ENCODE assay signal across 9 cellular contexts in the genomic region with DNA sequence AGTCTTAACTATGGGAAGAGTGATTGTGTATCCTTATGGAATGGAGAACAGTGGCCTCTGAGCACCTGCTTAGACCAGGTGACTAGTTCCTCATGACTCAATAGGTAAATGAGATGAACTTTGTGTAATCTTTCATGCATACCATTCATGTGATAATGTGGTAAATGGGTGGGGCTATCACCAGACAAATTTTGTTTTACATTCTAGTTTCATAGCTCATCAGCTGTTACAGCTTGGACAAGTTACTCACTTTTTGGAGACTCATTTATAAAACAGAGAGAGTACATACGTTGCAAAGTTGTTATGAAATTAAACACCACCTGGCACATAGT.
DNase-seq lines count a peak whose midpoint lies in the region; ATAC-seq and TF ChIP-seq lines count a peak whose summit lies in the region.
"Had no signal": no experiment of that assay in that cellular context is flagged by ENCODE, and none has a peak within 500 bp of the region (broad histone marks: within the 10 kb centered on the region; RNA-seq: fewer than 3 reads in every experiment).

No MANE protein-coding gene starts in this region.

- TF ChIP-seq CTCF in foreskin fibroblast (IDR thresholded peaks at IDR 0.05; ENCODE audit: low read depth, low read length) = no peak

- DNase-seq in GM03348 (ENCODE audit: low spot score) (peak; percentile 11), foreskin fibroblast (peak; percentile 65 to 77), COLO668 (lab: John Stamatoyannopoulos, UW; ENCODE audit: unreplicated experiment) (no peak), retina (no peak), D341Med (ENCODE audit: low spot score) (no peak)
- no peak for DNase-seq in CD4-positive, alpha-beta memory T cell

- no peak overlapping the region for H3K27ac Mint-ChIP-seq in CD4-positive, alpha-beta memory T cell
- H3K27ac Mint-ChIP-seq: mesothelial cell of epicardium had no signal

- POLR2A ChIA-PET in CD4-positive, alpha-beta memory T cell (lab: Charles Lee; ENCODE audit: partially characterized antibody) = no interaction called here

- no peaks in the 10 kb centered on the region for H3K9me3 ChIP-seq in CD4-positive, alpha-beta memory T cell (ENCODE audit: control insufficient read depth in 1 of 2, low read length in 2 of 2)

- H3K4me3 Mint-ChIP-seq in CD4-positive, alpha-beta memory T cell = no peak overlapping the region
- H3K4me3 Mint-ChIP-seq: mesothelial cell of epicardium had no signal

- H3K4me1 Mint-ChIP-seq in CD4-positive, alpha-beta memory T cell = peaks cover 6 to 9% (median 8%) of the 10 kb centered on the region in 4 donors
- H3K4me1 Mint-ChIP-seq: mesothelial cell of epicardium had no signal

- H3K9me3 Mint-ChIP-seq in CD4-positive, alpha-beta memory T cell = peaks cover 0 to 3% (median 0%) of the 10 kb centered on the region in 8 donors

- peaks cover 0 to 4% of the 10 kb centered on the region in 2 donors for H3K36me3 Mint-ChIP-seq in CD4-positive, alpha-beta memory T cell
- H3K36me3 Mint-ChIP-seq: mesothelial cell of epicardium had no signal

- H3K27me3 Mint-ChIP-seq in CD4-positive, alpha-beta memory T cell = peaks cover 0 to 3% of the 10 kb centered on the region in 2 donors

- intact Hi-C loops in CD4-positive, alpha-beta memory T cell (cut with micrococcal nuclease) = no loop called here

- H3K4me3 ChIP-seq in foreskin fibroblast (ENCODE audit: low read depth in 1 of 2, low read length in 2 of 2) = no peak overlapping the region
- no peak overlapping the region for H3K4me3 ChIP-seq in CD4-positive, alpha-beta memory T cell (ENCODE audit: low read length in 2 of 2)

- no peaks in the 10 kb centered on the region for H3K36me3 ChIP-seq in CD4-positive, alpha-beta memory T cell (ENCODE audit: insufficient read depth, low read length)

- ATAC-seq in GM21381 (IDR thresholded peaks at IDR 0.05; ENCODE audit: unreplicated experiment) (peak; percentile 40), HG03432 (IDR thresholded peaks at IDR 0.05; ENCODE audit: unreplicated experiment) (peak; percentile 43)

- H3K27ac ChIP-seq in CD4-positive, alpha-beta memory T cell (ENCODE audit: low read depth, low read length) = no peak overlapping the region

- CTCF ChIA-PET in CD4-positive, alpha-beta memory T cell (lab: Charles Lee; ENCODE audit: partially characterized antibody) = interaction anchor here (0.7 kb wide), 1 partner anchor 194 kb away, joined by 3 read pairs; no protein-coding TSS in a partner anchor

- H3K27me3 ChIP-seq in CD4-positive, alpha-beta memory T cell (ENCODE audit: insufficient read depth, low read length) = no peaks in the 10 kb centered on the region

- H3K4me1 ChIP-seq in CD4-positive, alpha-beta memory T cell (ENCODE audit: insufficient read depth, low read length) = no peaks in the 10 kb centered on the region

Comparison
In these comparisons a context has a peak if more than half of its experiments do, and no peak if none do; other contexts are left out.
1. DNase-seq: peak in GM03348 (single experiment) and foreskin fibroblast (2 of 2); none in CD4-positive, alpha-beta memory T cell (0 of 5), COLO668 (single experiment), retina (single experiment) and D341Med (single experiment).